ENCODE assay signal across 8 cellular contexts in genomic region chr12:110403975-110404675, GRCh38. TPM values are rescaled to one million over a fixed set of nuclear protein-coding genes. Genes with fewer than 3 reads are reported as not detected.
DNase-seq lines count a peak whose midpoint lies in the region; ATAC-seq and TF ChIP-seq lines count a peak whose summit lies in the region.

No MANE protein-coding gene starts in this region.

- H3K9me3 ChIP-seq in DOHH2 (ENCODE audit: control insufficient read depth, insufficient read depth, low read length) (no peaks in the 10 kb centered on the region), left lung (no peaks in the 10 kb centered on the region)

- H3K27me3 Mint-ChIP-seq in dendritic cell treated with granulocyte-macrophage colony-stimulating factor and Interleukin-4, amounts not matched to agents 40 ng/mL and 50 ng/mL, for 4 days, result no peaks in the 10 kb centered on the region

- intact Hi-C loops in dendritic cell treated with granulocyte-macrophage colony-stimulating factor and Interleukin-4, amounts not matched to agents 40 ng/mL and 50 ng/mL, for 4 days (cut with micrococcal nuclease), result no loop called here
- intact Hi-C loops in left lung (cut with DNase I), result no loop called here

- H3K79me2 ChIP-seq in DOHH2 (ENCODE audit: control insufficient read depth, low read length), result peaks cover 47% of the 10 kb centered on the region

- no peak for TF ChIP-seq CTCF in DOHH2 (IDR thresholded peaks at IDR 0.05; ENCODE audit: low read depth, low read length, poor library complexity, severe bottlenecking)
- no peak for TF ChIP-seq CTCF in left lung (IDR thresholded peaks at IDR 0.05)

- H3K9me2 ChIP-seq in DOHH2 (replicated peaks; ENCODE audit: control insufficient read depth, low read length), result no peaks in the 10 kb centered on the region

- H3K4me1 ChIP-seq in DOHH2 (ENCODE audit: control insufficient read depth, low read length) (peaks cover 30% of the 10 kb centered on the region), left lung (peaks cover 4 to 14% of the 10 kb centered on the region in 2 donors)

- H3K4me2 ChIP-seq in DOHH2 (ENCODE audit: low read length), result peak overlapping the region; percentile 67

- peak overlapping the region; percentile 78 for H3K27ac ChIP-seq in DOHH2 (ENCODE audit: low read depth, low read length)
- H3K27ac ChIP-seq in left lung, result peak overlapping the region; percentile 94 to 96

- peak overlapping the region; percentile 100 for H3K4me3 Mint-ChIP-seq in dendritic cell treated with granulocyte-macrophage colony-stimulating factor and Interleukin-4, amounts not matched to agents 40 ng/mL and 50 ng/mL, for 4 days

- DNase-seq in NCI-H526 (lab: John Stamatoyannopoulos, UW) (peak; percentile 70 to 88), left lung (peak; percentile 71 to 93)
- peak; percentile 72 to 75 for DNase-seq in activated CD4-positive, alpha-beta T cell treated with anti-CD3 and anti-CD28 coated beads, Interleukin-2, amount 50 U/mL, for 4 hours
- peak; percentile 81 for DNase-seq in stimulated activated CD4-positive, alpha-beta T cell treated with anti-CD3 and anti-CD28 coated beads, Interleukin-2, amount 100 ng/mL, for 24 hours

- H4K20me1 ChIP-seq in DOHH2 (ENCODE audit: control insufficient read depth, insufficient read depth, low read depth, low read length), result no peaks in the 10 kb centered on the region

- H3K27me3 ChIP-seq in DOHH2 (ENCODE audit: control insufficient read depth, low read length) (no peaks in the 10 kb centered on the region), left lung (no peaks in the 10 kb centered on the region)

- peaks cover 35% of the 10 kb centered on the region for H3K36me3 ChIP-seq in DOHH2 (ENCODE audit: control insufficient read depth, low read length)
- peaks cover 0 to 21% of the 10 kb centered on the region in 2 donors for H3K36me3 ChIP-seq in left lung

- H3K4me3 ChIP-seq in DOHH2 (ENCODE audit: low read length) (peak overlapping the region; percentile 92), left lung (peak overlapping the region; percentile 98 to 100)

- ATAC-seq in HG03342 (IDR thresholded peaks at IDR 0.05; ENCODE audit: unreplicated experiment), result peak; percentile 41
- ATAC-seq in left lung, result peak; percentile 82
- ATAC-seq in GM19467 (IDR thresholded peaks at IDR 0.05; ENCODE audit: unreplicated experiment), result no peak

- peaks cover 7% of the 10 kb centered on the region for H3K4me1 Mint-ChIP-seq in dendritic cell treated with granulocyte-macrophage colony-stimulating factor and Interleukin-4, amounts not matched to agents 40 ng/mL and 50 ng/mL, for 4 days (ENCODE audit: low read depth)

- no peaks in the 10 kb centered on the region for H3K9me3 Mint-ChIP-seq in dendritic cell treated with granulocyte-macrophage colony-stimulating factor and Interleukin-4, amounts not matched to agents 40 ng/mL and 50 ng/mL, for 4 days

- H3K36me3 Mint-ChIP-seq in dendritic cell treated with granulocyte-macrophage colony-stimulating factor and Interleukin-4, amounts not matched to agents 40 ng/mL and 50 ng/mL, for 4 days (ENCODE audit: low read depth), result peaks cover 34% of the 10 kb centered on the region

- peak overlapping the region; percentile 98 for H3K27ac Mint-ChIP-seq in dendritic cell treated with granulocyte-macrophage colony-stimulating factor and Interleukin-4, amounts not matched to agents 40 ng/mL and 50 ng/mL, for 4 days

- H3F3A ChIP-seq in DOHH2 (ENCODE audit: control insufficient read depth, insufficient read depth), result no peaks in the 10 kb centered on the region

RNA-seq across cellular contexts. Expression of gene ANAPC7, which starts 0.6 kb away (rescaled TPM):
- 10 to 100 TPM; 48.6 to 49.8 TPM for total RNA-seq in left lung

RNA-seq across cellular contexts. Expression of gene ARPC3, which starts 46.0 kb away (rescaled TPM):
- total RNA-seq in left lung, result 100 to 1,000 TPM; 239 to 273 TPM
